In genomic region chr2:218405365-218406208, GRCh38 we compare ENCODE assay signal across 8 cellular contexts. TPM values are rescaled to one million over a fixed set of nuclear protein-coding genes. Genes with fewer than 3 reads are reported as not detected.
DNase-seq lines count a peak whose midpoint lies in the region; ATAC-seq and TF ChIP-seq lines count a peak whose summit lies in the region.

No MANE protein-coding gene starts in this region.

- POLR2A ChIA-PET in activated B cell treated with CpG ODN at 0.5 μM for 24 hours (lab: Charles Lee): interaction anchor here (0.6 to 2.0 kb wide), 6 partner anchors 10 to 266 kb away, joined by 3 to 8 read pairs (median 3); partner anchors contain the start of genes BCS1L, RNF25 and ZNF142

- intact Hi-C loops in activated B cell treated with CpG ODN at 0.5 μM for 24 hours (cut with micrococcal nuclease): loop anchor here (1.0 to 10.0 kb wide), 11 partner anchors 9 to 979 kb away; partner anchors contain the start of genes ARPC2, BCS1L, CNOT9 and DNPEP
- intact Hi-C loops in sigmoid colon (cut with DNase I): loop anchor here (2.0 to 10.0 kb wide), 7 partner anchors 61 to 982 kb away; partner anchors contain the start of genes BCS1L, CNOT9, DNPEP and USP37

- peaks cover 11% of the 10 kb centered on the region for H3K36me3 ChIP-seq in cardiac muscle cell
- H3K36me3 ChIP-seq in sigmoid colon: peaks cover 11 to 40% (median 31%) of the 10 kb centered on the region in 4 donors

- ATAC-seq in GM18868 (IDR thresholded peaks at IDR 0.05; ENCODE audit: unreplicated experiment) (peak; percentile 11), HG03039 (IDR thresholded peaks at IDR 0.05; ENCODE audit: unreplicated experiment) (peak; percentile 14), activated B cell treated with CpG ODN at 0.5 μM for 24 hours (ENCODE audit: low read depth) (no peak)

- H3K27ac Mint-ChIP-seq in activated B cell treated with CpG ODN at 0.5 μM for 24 hours: peak overlapping the region; percentile 86

- CTCF ChIA-PET in activated B cell treated with CpG ODN at 0.5 μM for 24 hours (lab: Charles Lee): interaction anchor here (1.7 kb wide), 1 partner anchor 61 kb away, joined by 8 read pairs; no protein-coding TSS in a partner anchor

- H3K9me3 Mint-ChIP-seq in activated B cell treated with CpG ODN at 0.5 μM for 24 hours: no peaks in the 10 kb centered on the region

- H3K4me3 ChIP-seq in cardiac muscle cell: peak overlapping the region; percentile 29
- H3K4me3 ChIP-seq in sigmoid colon: peak overlapping the region; percentile 23 to 54 (median 50)

- no peak for TF ChIP-seq CTCF in activated B cell treated with CpG ODN at 0.5 μM for 24 hours (IDR thresholded peaks at IDR 0.05)
- TF ChIP-seq CTCF in cardiac muscle cell (IDR thresholded peaks at IDR 0.05; ENCODE audit: low read depth, low read length): no peak
- TF ChIP-seq CTCF in sigmoid colon (IDR thresholded peaks at IDR 0.05): no peak
- no peak for TF ChIP-seq CTCF in GM20000 (IDR thresholded peaks at IDR 0.05; ENCODE audit: extremely low read depth, missing control alignments)

- no peak for TF ChIP-seq EP300 in sigmoid colon (IDR thresholded peaks at IDR 0.05)

- H3K27me3 ChIP-seq in cardiac muscle cell (no peaks in the 10 kb centered on the region), sigmoid colon (no peaks in the 10 kb centered on the region)

- peak overlapping the region; percentile 85 for H3K4me3 Mint-ChIP-seq in activated B cell treated with CpG ODN at 0.5 μM for 24 hours

- DNase-seq in activated B cell treated with CpG ODN at 0.5 μM for 24 hours (no peak), cardiac muscle cell (ENCODE audit: low read depth in 1 of 2, low spot score in 1 of 2) (peak in 1 of 2 donors; percentile 23), sigmoid colon (peak; percentile 80), germinal center (ENCODE audit: low spot score) (no peak), GM20000 (ENCODE audit: low spot score) (no peak)
- no peak for DNase-seq in central memory CD4-positive, alpha-beta T cell

- TF ChIP-seq POLR2A in sigmoid colon (IDR thresholded peaks at IDR 0.05): no peak

- H3K27ac ChIP-seq in cardiac muscle cell: peak overlapping the region; percentile 96
- H3K27ac ChIP-seq in sigmoid colon: peak overlapping the region; percentile 88 to 92 (median 90)

- H3K9me3 ChIP-seq in cardiac muscle cell (ENCODE audit: low read depth): no peaks in the 10 kb centered on the region
- H3K9me3 ChIP-seq in sigmoid colon: no peaks in the 10 kb centered on the region

- H3K4me1 ChIP-seq in cardiac muscle cell (ENCODE audit: low read depth) (peaks cover 11% of the 10 kb centered on the region), sigmoid colon (peaks cover 0 to 52% (median 45%) of the 10 kb centered on the region in 4 donors)

- WGBS in sigmoid colon, 2 donors: 18 to 20% methylated on average over 21 of the region's 21 CpGs

- no peaks in the 10 kb centered on the region for H3K27me3 Mint-ChIP-seq in activated B cell treated with CpG ODN at 0.5 μM for 24 hours

- peaks cover 59% of the 10 kb centered on the region for H3K4me1 Mint-ChIP-seq in activated B cell treated with CpG ODN at 0.5 μM for 24 hours

- peaks cover 30% of the 10 kb centered on the region for H3K36me3 Mint-ChIP-seq in activated B cell treated with CpG ODN at 0.5 μM for 24 hours (ENCODE audit: low read depth)

RNA-seq across cellular contexts. Expression of gene CTDSP1, which starts 5.9 kb away (rescaled TPM):
- total RNA-seq in activated B cell treated with CpG ODN at 0.5 μM for 24 hours (107 and 118 TPM in 2 replicates), cardiac muscle cell (147 and 179 TPM in 2 replicates), sigmoid colon (10 to 100 TPM; 78.4 to 90.3 (median 80.7) TPM)
- polyA plus RNA-seq in cardiac muscle cell (22.6 and 35.5 TPM in 2 replicates), sigmoid colon (100 to 1,000 TPM in 2 of 3 donors, 10 to 100 TPM in 1; 75.1 to 120 (median 105) TPM)

RNA-seq across cellular contexts. Expression of gene VIL1, which starts 13.3 kb away (rescaled TPM):
- total RNA-seq in activated B cell treated with CpG ODN at 0.5 μM for 24 hours: 0.07 TPM in 1 of 2 replicates, not detected in the other
- total RNA-seq in cardiac muscle cell: 0.63 and 1.1 TPM in 2 replicates
- 0.52 and 0.65 TPM in 2 replicates for polyA plus RNA-seq in cardiac muscle cell
- 1 to 10 TPM in 1 of 4 donors, under 1 TPM in 1, not detected in 2; 0.71 to 2.8 TPM for total RNA-seq in sigmoid colon
- polyA plus RNA-seq in sigmoid colon: 100 to 1,000 TPM; 111 to 172 (median 170) TPM

RNA-seq across cellular contexts. Expression of gene SLC11A1, which starts 23.5 kb away (rescaled TPM):
- total RNA-seq in activated B cell treated with CpG ODN at 0.5 μM for 24 hours (0.89 and 0.93 TPM in 2 replicates), cardiac muscle cell (0.25 and 0.63 TPM in 2 replicates), sigmoid colon (10 to 100 TPM; 13.8 to 19.0 (median 16.9) TPM)
- polyA plus RNA-seq in cardiac muscle cell (0.81 and 1.1 TPM in 2 replicates), sigmoid colon (1 to 10 TPM; 1.2 to 7.0 (median 1.6) TPM)

RNA-seq across cellular contexts. Expression of gene CATIP, which starts 48.9 kb away (rescaled TPM):
- not detected in 2 replicates for total RNA-seq in activated B cell treated with CpG ODN at 0.5 μM for 24 hours
- 2.0 and 5.5 TPM in 2 replicates for total RNA-seq in cardiac muscle cell
- 1.2 and 5.0 TPM in 2 replicates for polyA plus RNA-seq in cardiac muscle cell
- total RNA-seq in sigmoid colon: not detected
- polyA plus RNA-seq in sigmoid colon: under 1 TPM in 1 of 3 donors, not detected in 2; 0.07 TPM
